Comparison of ENCODE assay signal across 10 cellular contexts in the genomic region with DNA sequence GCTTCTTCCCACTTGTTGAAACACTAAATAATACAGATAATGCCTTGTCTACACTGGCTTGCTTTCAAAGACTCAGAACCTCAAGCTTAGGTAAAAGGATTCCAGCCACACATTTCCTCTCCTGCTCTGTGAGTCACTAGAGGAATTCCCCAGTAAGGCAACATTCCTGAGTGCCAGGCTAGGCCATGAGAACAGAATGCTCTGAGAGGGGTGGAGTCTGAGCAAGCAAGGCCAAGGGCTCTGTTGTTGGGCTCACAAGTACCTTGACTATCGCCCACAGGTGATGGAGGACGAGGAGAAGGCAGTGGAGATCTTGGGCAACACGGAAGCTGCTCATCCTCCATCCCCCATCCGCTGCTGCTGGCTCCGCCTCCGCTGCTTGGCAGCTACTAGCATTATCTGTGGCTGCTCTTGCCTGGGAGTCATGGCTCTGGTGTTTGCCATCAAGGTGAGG. TPM values are rescaled to one million over a fixed set of nuclear protein-coding genes. Genes with fewer than 3 reads are reported as not detected.
A peak's percentile ranks its signal among the peaks of the same experiment; 100 is the strongest.
DNase-seq lines count a peak whose midpoint lies in the region; TF ChIP-seq lines count a peak whose summit lies in the region.
"Had no signal": no experiment of that assay in that cellular context is flagged by ENCODE, and none has a peak within 500 bp of the region (broad histone marks: within the 10 kb centered on the region; RNA-seq: fewer than 3 reads in every experiment).

No MANE protein-coding gene starts in this region.

- H3K4me3 ChIP-seq in AG10803 (ENCODE audit: low read length) (no peak overlapping the region), mucosa of rectum (ENCODE audit: low read length in 2 of 2) (peak overlapping the region in 1 of 2 donors; percentile 8)

- no peak; the same call in 1 of the 2 replicates for TF ChIP-seq EP300 in Ishikawa (IDR thresholded peaks at IDR 0.05; ENCODE audit: borderline replicate concordance)

- H3K9me3 ChIP-seq in mucosa of rectum (ENCODE audit: control insufficient read depth in 2 of 2, low read length in 2 of 2): no peaks in the 10 kb centered on the region

- peak; percentile 83 for DNase-seq in AG10803 (ENCODE audit: low read depth)
- DNase-seq in dermis blood vessel endothelial cell: peak; percentile 94
- DNase-seq in NCI-H69 (lab: John Stamatoyannopoulos, UW): no peak
- no peak for DNase-seq in LoVo (ENCODE audit: low spot score)
- DNase-seq in activated effector memory CD4-positive, alpha-beta T cell treated with anti-CD3 and anti-CD28 coated beads, Interleukin-2, amount 50 U/mL, for 16 hours: no peak
- DNase-seq in effector CD8-positive, alpha-beta T cell (lab: John Stamatoyannopoulos, UW): no peak
- DNase-seq: activated B cell treated with CpG ODN at 0.5 μM for 24 hours, occipital lobe had no signal

- no peak for TF ChIP-seq RAD21 in Ishikawa (IDR thresholded peaks at IDR 0.05; ENCODE audit: low read depth)

- peaks cover 17 to 35% of the 10 kb centered on the region in 2 donors for H3K4me1 ChIP-seq in mucosa of rectum (ENCODE audit: control insufficient read depth in 2 of 2, insufficient read depth in 2 of 2, low read length in 2 of 2)

- H3K9ac ChIP-seq in mucosa of rectum (ENCODE audit: low read depth in 1 of 2, low read length in 2 of 2): peak overlapping the region in 1 of 2 donors; percentile 22

- no peaks in the 10 kb centered on the region for H3K27me3 ChIP-seq in mucosa of rectum (ENCODE audit: control insufficient read depth in 2 of 2, insufficient read depth in 2 of 2, low read length in 2 of 2)

- peak overlapping the region; percentile 77 to 84 for H3K27ac ChIP-seq in mucosa of rectum (ENCODE audit: low read depth in 2 of 2, low read length in 2 of 2)

- TF ChIP-seq CTCF in AG10803 (conservative IDR thresholded peaks at IDR 0.05; ENCODE audit: low read length): no peak

- peaks cover 37 to 39% of the 10 kb centered on the region in 2 donors for H3K36me3 ChIP-seq in mucosa of rectum (ENCODE audit: control insufficient read depth in 2 of 2, insufficient read depth in 2 of 2, low read length in 2 of 2)

TF ChIP-seq in Ishikawa, 13 proteins besides CTCF, POLR2A, EP300 and RAD21:
- TF ChIP-seq, protein P1, sequence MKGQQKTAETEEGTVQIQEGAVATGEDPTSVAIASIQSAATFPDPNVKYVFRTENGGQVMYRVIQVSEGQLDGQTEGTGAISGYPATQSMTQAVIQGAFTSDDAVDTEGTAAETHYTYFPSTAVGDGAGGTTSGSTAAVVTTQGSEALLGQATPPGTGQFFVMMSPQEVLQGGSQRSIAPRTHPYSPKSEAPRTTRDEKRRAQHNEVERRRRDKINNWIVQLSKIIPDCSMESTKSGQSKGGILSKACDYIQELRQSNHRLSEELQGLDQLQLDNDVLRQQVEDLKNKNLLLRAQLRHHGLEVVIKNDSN (IDR thresholded peaks at IDR 0.05): 0 out of 2 replicates have a peak, but pooled peaks have one; percentile 17
- TF ChIP-seq, protein P2, sequence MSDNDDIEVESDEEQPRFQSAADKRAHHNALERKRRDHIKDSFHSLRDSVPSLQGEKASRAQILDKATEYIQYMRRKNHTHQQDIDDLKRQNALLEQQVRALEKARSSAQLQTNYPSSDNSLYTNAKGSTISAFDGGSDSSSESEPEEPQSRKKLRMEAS (IDR thresholded peaks at IDR 0.05): no peak
- TF ChIP-seq EGR1 (IDR thresholded peaks at IDR 0.05) (no peak), ZBTB7A (IDR thresholded peaks at IDR 0.05; ENCODE audit: low read depth) (no peak), NFIC (IDR thresholded peaks at IDR 0.05) (peak; percentile 34; the same call in 1 of the 2 replicates), FOXM1 (IDR thresholded peaks at IDR 0.05; ENCODE audit: borderline replicate concordance, low read depth) (no peak), CREB1 (IDR thresholded peaks at IDR 0.05; ENCODE audit: low read depth) (no peak), TCF12 (IDR thresholded peaks at IDR 0.05; ENCODE audit: low read depth) (no peak), TAF1 (IDR thresholded peaks at IDR 0.05; ENCODE audit: low read depth) (no peak), YY1 (IDR thresholded peaks at IDR 0.05; ENCODE audit: low read depth) (no peak), CEBPB (IDR thresholded peaks at IDR 0.05) (no peak), TEAD4 (IDR thresholded peaks at IDR 0.05) (peak; percentile 89)
- TF ChIP-seq, protein P3, sequence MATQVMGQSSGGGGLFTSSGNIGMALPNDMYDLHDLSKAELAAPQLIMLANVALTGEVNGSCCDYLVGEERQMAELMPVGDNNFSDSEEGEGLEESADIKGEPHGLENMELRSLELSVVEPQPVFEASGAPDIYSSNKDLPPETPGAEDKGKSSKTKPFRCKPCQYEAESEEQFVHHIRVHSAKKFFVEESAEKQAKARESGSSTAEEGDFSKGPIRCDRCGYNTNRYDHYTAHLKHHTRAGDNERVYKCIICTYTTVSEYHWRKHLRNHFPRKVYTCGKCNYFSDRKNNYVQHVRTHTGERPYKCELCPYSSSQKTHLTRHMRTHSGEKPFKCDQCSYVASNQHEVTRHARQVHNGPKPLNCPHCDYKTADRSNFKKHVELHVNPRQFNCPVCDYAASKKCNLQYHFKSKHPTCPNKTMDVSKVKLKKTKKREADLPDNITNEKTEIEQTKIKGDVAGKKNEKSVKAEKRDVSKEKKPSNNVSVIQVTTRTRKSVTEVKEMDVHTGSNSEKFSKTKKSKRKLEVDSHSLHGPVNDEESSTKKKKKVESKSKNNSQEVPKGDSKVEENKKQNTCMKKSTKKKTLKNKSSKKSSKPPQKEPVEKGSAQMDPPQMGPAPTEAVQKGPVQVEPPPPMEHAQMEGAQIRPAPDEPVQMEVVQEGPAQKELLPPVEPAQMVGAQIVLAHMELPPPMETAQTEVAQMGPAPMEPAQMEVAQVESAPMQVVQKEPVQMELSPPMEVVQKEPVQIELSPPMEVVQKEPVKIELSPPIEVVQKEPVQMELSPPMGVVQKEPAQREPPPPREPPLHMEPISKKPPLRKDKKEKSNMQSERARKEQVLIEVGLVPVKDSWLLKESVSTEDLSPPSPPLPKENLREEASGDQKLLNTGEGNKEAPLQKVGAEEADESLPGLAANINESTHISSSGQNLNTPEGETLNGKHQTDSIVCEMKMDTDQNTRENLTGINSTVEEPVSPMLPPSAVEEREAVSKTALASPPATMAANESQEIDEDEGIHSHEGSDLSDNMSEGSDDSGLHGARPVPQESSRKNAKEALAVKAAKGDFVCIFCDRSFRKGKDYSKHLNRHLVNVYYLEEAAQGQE (IDR thresholded peaks at IDR 0.05; ENCODE audit: low read depth): no peak

RNA-seq across cellular contexts. Expression of a gene that starts 6.7 kb away (rescaled TPM):
- 20.1 and 21.4 TPM in 2 replicates for total RNA-seq in dermis blood vessel endothelial cell

RNA-seq across cellular contexts. Expression of a gene that starts 20.4 kb away (rescaled TPM):
- 0.93 and 1.2 TPM in 2 replicates for total RNA-seq in dermis blood vessel endothelial cell

RNA-seq across cellular contexts. Expression of a gene that starts 20.6 kb away (rescaled TPM):
- 64.5 and 100 TPM in 2 replicates for total RNA-seq in dermis blood vessel endothelial cell

RNA-seq across cellular contexts. Expression of a gene that starts 42.5 kb away (rescaled TPM):
- total RNA-seq in dermis blood vessel endothelial cell: 44.1 and 69.1 TPM in 2 replicates

RNA-seq across cellular contexts. Expression of a gene that starts 45.5 kb away (rescaled TPM):
- total RNA-seq in dermis blood vessel endothelial cell: 6.1 and 8.4 TPM in 2 replicates

Comparison
In these comparisons a context has a peak if more than half of its experiments do, and no peak if none do; other contexts are left out.
1. DNase-seq: peak in AG10803 (single experiment) and dermis blood vessel endothelial cell (single experiment); none in NCI-H69 (single experiment), LoVo (single experiment), activated effector memory CD4-positive, alpha-beta T cell treated with anti-CD3 and anti-CD28 coated beads, Interleukin-2, amount 50 U/mL, for 16 hours (single experiment) and effector CD8-positive, alpha-beta T cell (single experiment).